In the genomic region with DNA sequence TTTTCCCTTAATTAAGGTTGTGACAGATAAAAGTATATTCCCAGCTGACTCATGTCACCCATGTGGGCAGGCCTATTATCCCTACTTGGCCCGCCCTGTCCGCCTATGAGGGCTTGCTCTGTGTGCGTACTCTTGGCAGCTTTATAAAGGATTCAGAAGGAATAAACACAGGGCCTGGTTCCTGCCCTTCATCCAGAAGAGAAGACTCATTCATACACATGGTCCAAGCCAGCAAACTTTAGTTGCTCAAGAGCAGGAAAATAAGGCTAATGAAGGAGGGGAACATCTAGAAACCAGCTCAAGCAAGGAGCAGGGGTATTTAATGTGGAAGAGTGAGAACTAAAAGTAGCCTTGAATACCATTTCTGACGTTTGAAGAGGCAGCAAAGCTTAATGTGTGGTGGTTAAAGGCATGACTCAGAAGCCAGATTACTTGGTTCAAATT, we compare ENCODE assay signal across 12 cellular contexts.
DNase-seq lines count a peak whose midpoint lies in the region; ATAC-seq, FAIRE-seq and TF ChIP-seq lines count a peak whose summit lies in the region.
"Had no signal": no experiment of that assay in that cellular context is flagged by ENCODE, and none has a peak within 500 bp of the region (broad histone marks: within the 10 kb centered on the region; RNA-seq: fewer than 3 reads in every experiment).

No MANE protein-coding gene starts in this region.

- H3K36me3 Mint-ChIP-seq in activated T-cell treated with anti-CD3 and anti-CD28 coated beads, Interleukin-2, amount 50 U/mL, for 72 hours (ENCODE audit: insufficient read depth in 2 of 2): no peaks in the 10 kb centered on the region

- no peak for FAIRE-seq in GM12891 (lab: Jason Lieb, UNC)
- FAIRE-seq: A549 had no signal

- H3K27ac Mint-ChIP-seq in activated T-cell treated with anti-CD3 and anti-CD28 coated beads, Interleukin-2, amount 50 U/mL, for 72 hours: no peak overlapping the region

- TF ChIP-seq CTCF in omental fat pad (IDR thresholded peaks at IDR 0.05): no peak

- H3K4me1 Mint-ChIP-seq in activated T-cell treated with anti-CD3 and anti-CD28 coated beads, Interleukin-2, amount 50 U/mL, for 72 hours (ENCODE audit: low read depth): peaks cover 21% of the 10 kb centered on the region

- H3K27me3 Mint-ChIP-seq in activated T-cell treated with anti-CD3 and anti-CD28 coated beads, Interleukin-2, amount 50 U/mL, for 72 hours (ENCODE audit: low read depth): no peaks in the 10 kb centered on the region
- H3K27me3 Mint-ChIP-seq: central memory CD8-positive, alpha-beta T cell had no signal

- H3K9me3 Mint-ChIP-seq in activated T-cell treated with anti-CD3 and anti-CD28 coated beads, Interleukin-2, amount 50 U/mL, for 72 hours: no peaks in the 10 kb centered on the region
- H3K9me3 Mint-ChIP-seq: central memory CD8-positive, alpha-beta T cell had no signal

- DNase-seq in A172 (ENCODE audit: low spot score) (peak; percentile 52), amniotic epithelial cell (ENCODE audit: low read depth) (peak; percentile 91), globus pallidus (ENCODE audit: low spot score) (peak; percentile 86), omental fat pad (ENCODE audit: low spot score) (no peak), GM12891 (ENCODE audit: insufficient read length, low spot score) (no peak), middle frontal gyrus (ENCODE audit: extremely low spot score, low spot score) (no peak), D341Med (ENCODE audit: low spot score) (no peak)
- no peak for DNase-seq in activated T-cell treated with anti-CD3 and anti-CD28 coated beads, Interleukin-2, amount 50 U/mL, for 72 hours
- DNase-seq: activated CD4-positive, alpha-beta T cell treated with anti-CD3 and anti-CD28 coated beads for 1 hour; NCI-H526 treated with DMSO at 0.1 percent for 48 hours had no signal

- no peak overlapping the region for H3K4me3 Mint-ChIP-seq in activated T-cell treated with anti-CD3 and anti-CD28 coated beads, Interleukin-2, amount 50 U/mL, for 72 hours
- H3K4me3 Mint-ChIP-seq: central memory CD8-positive, alpha-beta T cell had no signal

- ATAC-seq in omental fat pad (ENCODE audit: low FRiP score): peak; percentile 75
- ATAC-seq in activated T-cell treated with anti-CD3 and anti-CD28 coated beads, Interleukin-2, amount 50 U/mL, for 72 hours (replicated peaks in 1 of 2): no peak
- ATAC-seq: A549 had no signal

- no peak for TF ChIP-seq POLR2A in GM12891 (IDR thresholded peaks at IDR 0.05; ENCODE audit: low read depth, low read length)

TF ChIP-seq in GM12891, 5 proteins besides CTCF, POLR2A, EP300 and RAD21:
- TF ChIP-seq POU2F2 (IDR thresholded peaks at IDR 0.05; ENCODE audit: low read depth, low read length) (no peak), TAF1 (IDR thresholded peaks at IDR 0.05; ENCODE audit: low read depth, low read length) (no peak), PAX5 (IDR thresholded peaks at IDR 0.05; ENCODE audit: insufficient read depth, low read length, severe bottlenecking) (no peak), POLR2AphosphoS5 (IDR thresholded peaks at IDR 0.05; ENCODE audit: low read depth, low read length) (no peak), SPI1 (IDR thresholded peaks at IDR 0.05; ENCODE audit: low read depth, low read length) (no peak)

Comparison
In these comparisons a context has a peak if more than half of its experiments do, and no peak if none do; other contexts are left out.
1. DNase-seq: peak in A172 (single experiment), amniotic epithelial cell (single experiment) and globus pallidus (single experiment); none in omental fat pad (single experiment), GM12891 (single experiment), middle frontal gyrus (single experiment), D341Med (single experiment) and activated T-cell treated with anti-CD3 and anti-CD28 coated beads, Interleukin-2, amount 50 U/mL, for 72 hours (0 of 2).